Comparison of ENCODE assay signal across 27 cellular contexts in genomic region chr5:2124434-2124833, GRCh38.
"Had no signal": no experiment of that assay in that cellular context is flagged by ENCODE, and none has a peak within 500 bp of the region (broad histone marks: within the 10 kb centered on the region; RNA-seq: fewer than 3 reads in every experiment).

No MANE protein-coding gene starts in this region.

- ATAC-seq: activated CD4-positive, CD25-positive, alpha-beta regulatory T cell treated with anti-CD3 and anti-CD28 coated beads, Interleukin-2, amount 50 U/mL, for 24 hours; activated CD8-positive, alpha-beta T cell treated with anti-CD3 and anti-CD28 coated beads for 36 hours; activated T-cell treated with anti-CD3 and anti-CD28 coated beads, Interleukin-2, amount 50 U/mL, for 72 hours; body of pancreas; esophagus mucosa; T-helper 17 cell had no signal

- H3K4me1 ChIP-seq: body of pancreas had no signal

- DNase-seq: activated B cell treated with CpG ODN at 0.5 μM for 24 hours; activated CD4-positive, alpha-beta T cell treated with anti-CD3 and anti-CD28 coated beads for 48 hours; activated CD4-positive, alpha-beta T cell treated with anti-CD3 and anti-CD28 coated beads, Interleukin-2, amount 50 U/mL, for 1 hour; activated CD4-positive, alpha-beta T cell treated with anti-CD3 and anti-CD28 coated beads, Interleukin-2, amount 50 U/mL, for 48 hours; activated CD8-positive, alpha-beta memory T cell treated with anti-CD3 and anti-CD28 coated beads for 24 hours; activated CD8-positive, alpha-beta memory T cell treated with anti-CD3 and anti-CD28 coated beads, Interleukin-2, amount 50 U/mL, for 4 hours; activated CD8-positive, alpha-beta T cell treated with anti-CD3 and anti-CD28 coated beads for 36 hours; activated gamma-delta T cell treated with Interleukin-2 at 50 U/mL for 16 hours; activated naive CD4-positive, alpha-beta T cell treated with anti-CD3 and anti-CD28 coated beads, Interleukin-2, amount 50 U/mL, for 16 hours; activated naive CD4-positive, alpha-beta T cell treated with Interleukin-2 at 50 U/mL for 16 hours; activated T-cell treated with anti-CD3 and anti-CD28 coated beads for 4 hours; activated T-cell treated with anti-CD3 and anti-CD28 coated beads, Interleukin-2, amount 50 U/mL, for 24 hours; activated T-cell treated with anti-CD3 and anti-CD28 coated beads, Interleukin-2, amount 50 U/mL, for 72 hours; amygdala; body of pancreas; dorsolateral prefrontal cortex; effector memory CD4-positive, alpha-beta T cell; endodermal cell; foreskin fibroblast; T-helper 1 cell; T-helper 17 cell; T1000; WERI-Rb-1 had no signal

- H3K27me3 ChIP-seq: body of pancreas, cardiac muscle cell had no signal

- H3K36me3 ChIP-seq: cardiac muscle cell, WERI-Rb-1 had no signal

- H3K27ac ChIP-seq: body of pancreas, cardiac muscle cell, coronary artery, dorsolateral prefrontal cortex, WERI-Rb-1 had no signal

- H3K4me3 ChIP-seq: body of pancreas, cardiac muscle cell, coronary artery, dorsolateral prefrontal cortex had no signal

- H3K9me3 ChIP-seq: body of pancreas had no signal
